ENCODE assay signal across 8 cellular contexts in genomic region chr22:42091446-42091764, GRCh38. TPM values are rescaled to one million over a fixed set of nuclear protein-coding genes. Genes with fewer than 3 reads are reported as not detected.
DNase-seq lines count a peak whose midpoint lies in the region; ATAC-seq, FAIRE-seq and TF ChIP-seq lines count a peak whose summit lies in the region.

No MANE protein-coding gene starts in this region.

- H3K9ac ChIP-seq in fibroblast of lung (ENCODE audit: insufficient read depth, low read length) = peak overlapping the region; percentile 68
- peak overlapping the region; percentile 74 for H3K9ac ChIP-seq in rectal smooth muscle tissue (ENCODE audit: low read length)

- H3K4me3 ChIP-seq in GM12865 (ENCODE audit: low read depth, low read length) (peak overlapping the region; percentile 94), SJCRH30 (peak overlapping the region; percentile 83), fibroblast of lung (replicated peaks in 1 of 4; ENCODE audit: control extremely low read depth in 1 of 4, insufficient read depth in 1 of 4, low read depth in 3 of 4, low read length in 4 of 4) (peak overlapping the region; percentile 68 to 80 (median 74)), rectal smooth muscle tissue (ENCODE audit: low read length) (peak overlapping the region; percentile 79)

- no peaks in the 10 kb centered on the region for H3K9me3 ChIP-seq in SJCRH30 (replicated peaks)
- H3K9me3 ChIP-seq in fibroblast of lung (ENCODE audit: control insufficient read depth, insufficient read depth, low read depth, low read length) = no peaks in the 10 kb centered on the region

- ATAC-seq in HG02642 (IDR thresholded peaks at IDR 0.05; ENCODE audit: poor library complexity, unreplicated experiment) = no peak

- TF ChIP-seq CTCF in GM12865 (IDR thresholded peaks at IDR 0.05; ENCODE audit: insufficient read depth, low read depth, low read length, missing control alignments) (no peak), fibroblast of lung (conservative IDR thresholded peaks at IDR 0.05 in 1 of 2, IDR thresholded peaks at IDR 0.05 in 1 of 2; ENCODE audit: low read depth in 1 of 2, low read length in 2 of 2) (no peak)

- H3K79me2 ChIP-seq in fibroblast of lung (ENCODE audit: control insufficient read depth, insufficient read depth, low read length) = peaks cover 19% of the 10 kb centered on the region

- H3K36me3 ChIP-seq in SJCRH30 (peaks cover 12% of the 10 kb centered on the region), fibroblast of lung (ENCODE audit: control insufficient read depth, insufficient read depth, low read length) (no peaks in the 10 kb centered on the region), rectal smooth muscle tissue (ENCODE audit: control insufficient read depth, insufficient read depth, low read length) (peaks cover 5% of the 10 kb centered on the region)

- H2AFZ ChIP-seq in fibroblast of lung (ENCODE audit: low read length) = peak overlapping the region; percentile 91

- no peaks in the 10 kb centered on the region for H4K20me1 ChIP-seq in fibroblast of lung (ENCODE audit: control insufficient read depth, extremely low read depth, insufficient read depth, low read length)

- H3K4me2 ChIP-seq in fibroblast of lung (ENCODE audit: extremely low read depth, insufficient read depth, low read length) = peak overlapping the region; percentile 90

- H3K27ac ChIP-seq in SJCRH30 (peak overlapping the region; percentile 35; the same call in 1 of the 2 replicates), fibroblast of lung (ENCODE audit: insufficient read depth, low read length) (peak overlapping the region; percentile 77), rectal smooth muscle tissue (ENCODE audit: low read depth, low read length) (peak overlapping the region; percentile 82)

- H3K27me3 ChIP-seq in SJCRH30 (no peaks in the 10 kb centered on the region), fibroblast of lung (ENCODE audit: control insufficient read depth, insufficient read depth, low read length) (no peaks in the 10 kb centered on the region), rectal smooth muscle tissue (ENCODE audit: control insufficient read depth, insufficient read depth, low read length) (no peaks in the 10 kb centered on the region)

- DNase-seq in GM12865 (ENCODE audit: low read depth) (peak; percentile 27), SJCRH30 (no peak), fibroblast of lung (ENCODE audit: low read depth in 2 of 2) (no peak), 8988T (no peak), HTR-8/SVneo (ENCODE audit: insufficient read length, low spot score) (no peak), mesenteric fat pad (ENCODE audit: low spot score) (no peak)

- H3K4me1 ChIP-seq in SJCRH30 (no peaks in the 10 kb centered on the region), fibroblast of lung (ENCODE audit: control insufficient read depth, extremely low read depth, insufficient read depth, low read length) (peaks cover 4% of the 10 kb centered on the region), rectal smooth muscle tissue (ENCODE audit: control insufficient read depth, insufficient read depth, low read length) (peaks cover 9% of the 10 kb centered on the region)

- FAIRE-seq in HTR-8/SVneo (lab: Jason Lieb, UNC) = no peak

RNA-seq across cellular contexts. Expression of gene NDUFA6, which starts 0.8 kb away (rescaled TPM):
- total RNA-seq in SJCRH30 (2014; rRNA removed; shearing (Covaris generic)) = 112 and 113 TPM in 2 replicates
- total RNA-seq in fibroblast of lung (55.2 and 68.5 TPM in 2 replicates), mesenteric fat pad (55.8 TPM)
- 87.8 and 100 TPM in 2 replicates for polyA plus RNA-seq in fibroblast of lung
- polyA plus RNA-seq in fibroblast of lung (2012) = 126 and 166 TPM in 2 replicates
- 9.3 and 11.3 TPM in 2 replicates for polyA minus RNA-seq in fibroblast of lung (ENCODE audit: low replicate concordance)

RNA-seq across cellular contexts. Expression of gene SMDT1, which starts 11.9 kb away (rescaled TPM):
- total RNA-seq in SJCRH30 (2014; rRNA removed; shearing (Covaris generic)) = 24.6 and 26.6 TPM in 2 replicates
- total RNA-seq in fibroblast of lung (4.9 and 9.1 TPM in 2 replicates), mesenteric fat pad (69.3 TPM)
- 31.8 and 39.5 TPM in 2 replicates for polyA plus RNA-seq in fibroblast of lung
- polyA plus RNA-seq in fibroblast of lung (2012) = 78.3 and 104 TPM in 2 replicates
- 9.7 and 29.9 TPM in 2 replicates for polyA minus RNA-seq in fibroblast of lung (ENCODE audit: low replicate concordance)

RNA-seq across cellular contexts. Expression of gene PHETA2, which starts 17.4 kb away (rescaled TPM):
- total RNA-seq in SJCRH30 (2014; rRNA removed; shearing (Covaris generic)) = 0.05 TPM in 1 of 2 replicates, not detected in the other
- 20.0 and 24.9 TPM in 2 replicates for total RNA-seq in fibroblast of lung
- 9.6 and 19.2 TPM in 2 replicates for polyA plus RNA-seq in fibroblast of lung
- 8.7 and 18.1 TPM in 2 replicates for polyA plus RNA-seq in fibroblast of lung (2012)
- polyA minus RNA-seq in fibroblast of lung (ENCODE audit: low replicate concordance) = 4.9 and 10.9 TPM in 2 replicates
- 11.0 TPM for total RNA-seq in mesenteric fat pad

RNA-seq across cellular contexts. Expression of gene NAGA, which starts 20.8 kb away (rescaled TPM):
- 13.0 and 14.4 TPM in 2 replicates for total RNA-seq in SJCRH30 (2014; rRNA removed; shearing (Covaris generic))
- total RNA-seq in fibroblast of lung (26.7 and 43.4 TPM in 2 replicates), mesenteric fat pad (25.8 TPM)
- polyA plus RNA-seq in fibroblast of lung = 24.5 and 36.5 TPM in 2 replicates
- polyA plus RNA-seq in fibroblast of lung (2012) = 25.5 and 35.8 TPM in 2 replicates
- polyA minus RNA-seq in fibroblast of lung (ENCODE audit: low replicate concordance) = 132 and 134 TPM in 2 replicates

RNA-seq across cellular contexts. Expression of gene CYP2D6, which starts 39.2 kb away (rescaled TPM):
- total RNA-seq in SJCRH30 (2014; rRNA removed; shearing (Covaris generic)) = 0.04 TPM in 1 of 2 replicates, not detected in the other
- 0.26 and 0.33 TPM in 2 replicates for total RNA-seq in fibroblast of lung
- polyA plus RNA-seq in fibroblast of lung = 0.06 and 0.09 TPM in 2 replicates
- polyA plus RNA-seq in fibroblast of lung (2012) = 0.12 and 0.20 TPM in 2 replicates
- polyA minus RNA-seq in fibroblast of lung (ENCODE audit: low replicate concordance) = not detected in 2 replicates
- 0.26 TPM for total RNA-seq in mesenteric fat pad

Comparison
In these comparisons a context has a peak if more than half of its experiments do, and no peak if none do; other contexts are left out.
1. RNA of gene PHETA2, which starts 17.4 kb away (total RNA-seq): 20.0 to 24.9 TPM in fibroblast of lung and 11.0 TPM in mesenteric fat pad (single experiment); 0.05 TPM in SJCRH30; every median in the first group is over 10 times any median in the second.
2. Peak in every context shown above with its lines, with median percentiles within 50 percentile points of each other: H3K4me3 ChIP-seq and H3K27ac ChIP-seq.